Comparison of ENCODE assay signal across 19 cellular contexts in genomic region chr10:96951954-96952353, GRCh38.
DNase-seq lines count a peak whose midpoint lies in the region; ATAC-seq and FAIRE-seq lines count a peak whose summit lies in the region.
"Had no signal": no experiment of that assay in that cellular context is flagged by ENCODE, and none has a peak within 500 bp of the region (broad histone marks: within the 10 kb centered on the region; RNA-seq: fewer than 3 reads in every experiment).

No MANE protein-coding gene starts in this region.

- no peak for ATAC-seq in activated naive CD8-positive, alpha-beta T cell treated with anti-CD3 and anti-CD28 coated beads, Interleukin-2, amount 50 U/mL, for 24 hours
- ATAC-seq in central memory CD8-positive, alpha-beta T cell (replicated peaks; ENCODE audit: extremely low read depth, poor library complexity, severe bottlenecking) = no peak
- ATAC-seq in stimulated activated effector memory CD8-positive, alpha-beta T cell treated with anti-CD3 and anti-CD28 coated beads, Interleukin-12 subunit alpha, Interleukin-12 subunit beta, amount 100 ng/mL, for 72 hours = no peak
- ATAC-seq in GM18511 (IDR thresholded peaks at IDR 0.05; ENCODE audit: unreplicated experiment) = no peak
- ATAC-seq: A549, K562 had no signal

- H3K4me1 Mint-ChIP-seq in activated naive CD8-positive, alpha-beta T cell (ENCODE audit: low read depth) = peaks cover 30% of the 10 kb centered on the region
- peaks cover 16% of the 10 kb centered on the region for H3K4me1 Mint-ChIP-seq in activated naive CD8-positive, alpha-beta T cell treated with anti-CD3 and anti-CD28 coated beads, Interleukin-2, amount 50 U/mL, for 24 hours
- H3K4me1 Mint-ChIP-seq in central memory CD8-positive, alpha-beta T cell = peaks cover 12% of the 10 kb centered on the region
- H3K4me1 Mint-ChIP-seq in stimulated activated effector memory CD8-positive, alpha-beta T cell treated with anti-CD3 and anti-CD28 coated beads, Interleukin-12 subunit alpha, Interleukin-12 subunit beta, amount 100 ng/mL, for 72 hours = peaks cover 5% of the 10 kb centered on the region

- H3K27me3 Mint-ChIP-seq in activated naive CD8-positive, alpha-beta T cell = no peaks in the 10 kb centered on the region
- no peaks in the 10 kb centered on the region for H3K27me3 Mint-ChIP-seq in activated naive CD8-positive, alpha-beta T cell treated with anti-CD3 and anti-CD28 coated beads, Interleukin-2, amount 50 U/mL, for 24 hours
- no peaks in the 10 kb centered on the region for H3K27me3 Mint-ChIP-seq in central memory CD8-positive, alpha-beta T cell
- H3K27me3 Mint-ChIP-seq: CD4-positive, alpha-beta T cell had no signal

- no peak for DNase-seq in activated naive CD8-positive, alpha-beta T cell treated with anti-CD3 and anti-CD28 coated beads, Interleukin-2, amount 50 U/mL, for 24 hours
- DNase-seq in central memory CD8-positive, alpha-beta T cell (ENCODE audit: low spot score in 2 of 2) = no peak
- DNase-seq in stimulated activated effector memory CD8-positive, alpha-beta T cell treated with anti-CD3 and anti-CD28 coated beads, Interleukin-12 subunit alpha, Interleukin-12 subunit beta, amount 100 ng/mL, for 72 hours (ENCODE audit: low spot score in 2 of 2) = no peak
- no peak for DNase-seq in GM03348 (ENCODE audit: low spot score)
- DNase-seq: AML-193; Caco-2; CD4-positive, alpha-beta T cell; DMS153; DMS79; GF-D8; GM23248; HCEC 1CT; IMR-90 had no signal

- H3K9me3 Mint-ChIP-seq in activated naive CD8-positive, alpha-beta T cell (ENCODE audit: low read depth) = no peaks in the 10 kb centered on the region
- H3K9me3 Mint-ChIP-seq in activated naive CD8-positive, alpha-beta T cell treated with anti-CD3 and anti-CD28 coated beads, Interleukin-2, amount 50 U/mL, for 24 hours = no peaks in the 10 kb centered on the region
- H3K9me3 Mint-ChIP-seq in central memory CD8-positive, alpha-beta T cell = no peaks in the 10 kb centered on the region
- no peaks in the 10 kb centered on the region for H3K9me3 Mint-ChIP-seq in stimulated activated effector memory CD8-positive, alpha-beta T cell treated with anti-CD3 and anti-CD28 coated beads, Interleukin-12 subunit alpha, Interleukin-12 subunit beta, amount 100 ng/mL, for 72 hours
- H3K9me3 Mint-ChIP-seq: CD4-positive, alpha-beta T cell had no signal

- H3K4me3 Mint-ChIP-seq in activated naive CD8-positive, alpha-beta T cell = no peak overlapping the region
- no peak overlapping the region for H3K4me3 Mint-ChIP-seq in activated naive CD8-positive, alpha-beta T cell treated with anti-CD3 and anti-CD28 coated beads, Interleukin-2, amount 50 U/mL, for 24 hours
- no peak overlapping the region for H3K4me3 Mint-ChIP-seq in central memory CD8-positive, alpha-beta T cell
- no peak overlapping the region for H3K4me3 Mint-ChIP-seq in stimulated activated effector memory CD8-positive, alpha-beta T cell treated with anti-CD3 and anti-CD28 coated beads, Interleukin-12 subunit alpha, Interleukin-12 subunit beta, amount 100 ng/mL, for 72 hours
- H3K4me3 Mint-ChIP-seq: CD4-positive, alpha-beta T cell had no signal

- H3K27ac Mint-ChIP-seq in activated naive CD8-positive, alpha-beta T cell = peak overlapping the region; percentile 8
- no peak overlapping the region for H3K27ac Mint-ChIP-seq in activated naive CD8-positive, alpha-beta T cell treated with anti-CD3 and anti-CD28 coated beads, Interleukin-2, amount 50 U/mL, for 24 hours
- peak overlapping the region; percentile 12 for H3K27ac Mint-ChIP-seq in central memory CD8-positive, alpha-beta T cell (ENCODE audit: low read depth)
- H3K27ac Mint-ChIP-seq in stimulated activated effector memory CD8-positive, alpha-beta T cell treated with anti-CD3 and anti-CD28 coated beads, Interleukin-12 subunit alpha, Interleukin-12 subunit beta, amount 100 ng/mL, for 72 hours = peak overlapping the region; percentile 57
- H3K27ac Mint-ChIP-seq: CD4-positive, alpha-beta T cell had no signal

- peak; percentile 3 for FAIRE-seq in G401.6 (lab: Jason Lieb, UNC)
- FAIRE-seq: A549, HTR-8/SVneo, K562 had no signal

- peaks cover 13% of the 10 kb centered on the region for H3K36me3 Mint-ChIP-seq in activated naive CD8-positive, alpha-beta T cell
- peaks cover 37% of the 10 kb centered on the region for H3K36me3 Mint-ChIP-seq in activated naive CD8-positive, alpha-beta T cell treated with anti-CD3 and anti-CD28 coated beads, Interleukin-2, amount 50 U/mL, for 24 hours (ENCODE audit: low read depth)
- peaks cover 39% of the 10 kb centered on the region for H3K36me3 Mint-ChIP-seq in central memory CD8-positive, alpha-beta T cell (ENCODE audit: insufficient read depth)
- H3K36me3 Mint-ChIP-seq in stimulated activated effector memory CD8-positive, alpha-beta T cell treated with anti-CD3 and anti-CD28 coated beads, Interleukin-12 subunit alpha, Interleukin-12 subunit beta, amount 100 ng/mL, for 72 hours = peaks cover 67% of the 10 kb centered on the region
